Comparison of ENCODE assay signal across 11 cellular contexts in the genomic region with DNA sequence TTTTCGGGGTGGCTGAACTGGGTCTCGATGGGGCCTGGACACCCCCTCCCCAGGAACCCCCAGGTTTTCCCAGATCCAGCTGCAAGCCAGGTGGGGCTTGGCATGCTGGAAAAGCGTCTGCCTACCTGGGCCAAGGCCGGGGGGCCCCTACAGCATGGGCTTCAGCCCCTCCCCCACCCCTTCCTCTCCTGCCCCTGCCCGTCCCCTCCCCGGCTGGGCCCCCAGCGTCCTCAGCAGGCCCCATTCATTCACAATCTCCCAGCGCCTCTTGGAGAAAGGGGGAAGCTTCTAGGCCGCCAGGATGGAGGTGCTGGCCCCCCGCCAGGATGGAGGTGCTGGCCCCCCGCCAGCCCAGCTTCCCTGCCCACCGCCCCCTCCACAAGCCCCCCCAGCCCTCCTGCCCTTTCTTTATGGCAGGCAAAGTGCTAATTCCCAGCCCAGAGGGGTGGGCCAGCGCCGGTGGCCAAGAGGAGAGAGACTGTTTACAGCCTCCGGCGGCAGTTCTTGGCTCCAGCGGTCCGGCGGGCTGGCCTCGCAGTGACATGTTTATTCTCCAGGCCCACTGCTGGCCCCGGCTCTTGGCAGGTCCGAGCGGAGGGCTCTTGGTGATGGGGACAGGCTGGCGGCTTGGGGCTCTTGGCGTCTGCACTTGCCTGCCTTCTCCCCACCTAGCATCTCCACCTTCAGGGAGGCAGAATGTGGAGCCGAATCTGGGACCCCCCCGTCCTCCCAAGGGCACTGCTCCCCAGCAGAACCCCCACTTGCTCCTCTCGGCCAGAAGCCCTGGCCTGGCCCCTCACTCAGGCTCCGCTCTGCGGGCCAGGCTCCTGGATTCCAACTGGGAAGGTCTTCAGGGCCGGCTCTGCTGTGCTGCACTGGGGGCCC.
DNase-seq lines count a peak whose midpoint lies in the region; ATAC-seq, FAIRE-seq and TF ChIP-seq lines count a peak whose summit lies in the region.
"Had no signal": no experiment of that assay in that cellular context is flagged by ENCODE, and none has a peak within 500 bp of the region (broad histone marks: within the 10 kb centered on the region; RNA-seq: fewer than 3 reads in every experiment).

No MANE protein-coding gene starts in this region.

- TF ChIP-seq CTCF in colonic mucosa (IDR thresholded peaks at IDR 0.05) (no peak), left lung (IDR thresholded peaks at IDR 0.05) (no peak), D721Med (IDR thresholded peaks at IDR 0.05; ENCODE audit: insufficient read depth, missing control alignments) (no peak)

- no peak for FAIRE-seq in D721Med (lab: Jason Lieb, UNC)
- FAIRE-seq: keratinocyte had no signal

- H3K27ac ChIP-seq in colonic mucosa (no peak overlapping the region), left lung (no peak overlapping the region), subcutaneous abdominal adipose tissue (ENCODE audit: low read depth, low read length) (peak overlapping the region; percentile 3)
- no peak overlapping the region for H3K27ac ChIP-seq in effector memory CD4-positive, alpha-beta T cell (ENCODE audit: insufficient read depth, low read length, poor library complexity, severe bottlenecking)

- peak; percentile 76 for DNase-seq in NCI-H1105 treated with DMSO at 0.1 percent for 48 hours (lab: John Stamatoyannopoulos, UW)
- peak; percentile 62 for DNase-seq in colonic mucosa
- DNase-seq in left lung: peak; percentile 64 to 81
- DNase-seq in D721Med (ENCODE audit: insufficient read length, low spot score): no peak
- no peak for DNase-seq in effector memory CD4-positive, alpha-beta T cell
- DNase-seq in activated effector memory CD4-positive, alpha-beta T cell treated with Interleukin-2 at 50 U/mL for 16 hours: no peak
- DNase-seq: activated CD8-positive, alpha-beta T cell treated with anti-CD3 and anti-CD28 coated beads, Interleukin-2, amount 10 ng/mL, durations not matched to agents 7 days and 5 days; Kasumi-1 had no signal

- H3K9ac ChIP-seq in colonic mucosa (ENCODE audit: low read depth in 2 of 2, low read length in 2 of 2) (no peak overlapping the region), subcutaneous abdominal adipose tissue (ENCODE audit: low read length in 5 of 5) (peak overlapping the region in 1 of 5 donors; percentile 38)

- peak; percentile 39 for ATAC-seq in left lung
- no peak for ATAC-seq in GM18519 (IDR thresholded peaks at IDR 0.05; ENCODE audit: low FRiP score, unreplicated experiment)
- ATAC-seq: activated CD8-positive, alpha-beta T cell treated with anti-CD3 and anti-CD28 coated beads, Interleukin-2, amount 10 ng/mL, durations not matched to agents 7 days and 5 days had no signal

- H3K27me3 ChIP-seq in colonic mucosa: no peaks in the 10 kb centered on the region
- peaks cover 0 to 19% of the 10 kb centered on the region in 2 donors for H3K27me3 ChIP-seq in left lung
- no peaks in the 10 kb centered on the region for H3K27me3 ChIP-seq in subcutaneous abdominal adipose tissue (ENCODE audit: control insufficient read depth in 5 of 5, insufficient read depth in 4 of 5, low read length in 5 of 5)
- H3K27me3 ChIP-seq in effector memory CD4-positive, alpha-beta T cell (replicated peaks; ENCODE audit: control insufficient read depth, insufficient read depth, low read length, poor library complexity, severe bottlenecking): no peaks in the 10 kb centered on the region

- H3K4me3 ChIP-seq in colonic mucosa (no peak overlapping the region), left lung (no peak overlapping the region), subcutaneous abdominal adipose tissue (ENCODE audit: low read depth in 1 of 5, low read length in 5 of 5) (no peak overlapping the region)
- no peak overlapping the region for H3K4me3 ChIP-seq in effector memory CD4-positive, alpha-beta T cell (ENCODE audit: insufficient read depth, low read depth, low read length, poor library complexity, severe bottlenecking)

- H3K4me1 ChIP-seq in colonic mucosa: no peaks in the 10 kb centered on the region
- peaks cover 9 to 18% of the 10 kb centered on the region in 2 donors for H3K4me1 ChIP-seq in left lung
- H3K4me1 ChIP-seq in subcutaneous abdominal adipose tissue (ENCODE audit: control insufficient read depth in 5 of 5, insufficient read depth in 5 of 5, low read length in 5 of 5): peaks cover 8 to 94% (median 75%) of the 10 kb centered on the region in 5 donors
- H3K4me1 ChIP-seq in effector memory CD4-positive, alpha-beta T cell (ENCODE audit: control insufficient read depth, insufficient read depth, low read length, poor library complexity, severe bottlenecking): no peaks in the 10 kb centered on the region

- no peaks in the 10 kb centered on the region for H3K36me3 ChIP-seq in colonic mucosa
- H3K36me3 ChIP-seq in left lung: no peaks in the 10 kb centered on the region
- peaks cover 0 to 2% (median 0%) of the 10 kb centered on the region in 5 donors for H3K36me3 ChIP-seq in subcutaneous abdominal adipose tissue (ENCODE audit: control insufficient read depth in 5 of 5, insufficient read depth in 5 of 5, low read length in 5 of 5)
- no peaks in the 10 kb centered on the region for H3K36me3 ChIP-seq in effector memory CD4-positive, alpha-beta T cell (ENCODE audit: control insufficient read depth, insufficient read depth, low read length)

- intact Hi-C loops in colonic mucosa (cut with DNase I) (no loop called here), left lung (cut with DNase I) (no loop called here)

- H3K9me3 ChIP-seq in colonic mucosa (no peaks in the 10 kb centered on the region), left lung (no peaks in the 10 kb centered on the region), subcutaneous abdominal adipose tissue (ENCODE audit: control insufficient read depth in 5 of 5, low read length in 5 of 5) (no peaks in the 10 kb centered on the region)
- H3K9me3 ChIP-seq in effector memory CD4-positive, alpha-beta T cell (ENCODE audit: control insufficient read depth, low read length): no peaks in the 10 kb centered on the region

Comparison
In these comparisons a context has a peak if more than half of its experiments do, and no peak if none do; other contexts are left out.
1. DNase-seq: peak in NCI-H1105 treated with DMSO at 0.1 percent for 48 hours (single experiment), colonic mucosa (single experiment) and left lung (2 of 2); none in D721Med (single experiment), effector memory CD4-positive, alpha-beta T cell (0 of 3) and activated effector memory CD4-positive, alpha-beta T cell treated with Interleukin-2 at 50 U/mL for 16 hours (single experiment).